12 cellular contexts compared by ENCODE assay signal in genomic region chr9:38424918-38425317, GRCh38. TPM values are rescaled to one million over a fixed set of nuclear protein-coding genes. Genes with fewer than 3 reads are reported as not detected.
A peak's percentile ranks its signal among the peaks of the same experiment; 100 is the strongest.
DNase-seq lines count a peak whose midpoint lies in the region; TF ChIP-seq lines count a peak whose summit lies in the region.
"Had no signal": no experiment of that assay in that cellular context is flagged by ENCODE, and none has a peak within 500 bp of the region (broad histone marks: within the 10 kb centered on the region; RNA-seq: fewer than 3 reads in every experiment).

No MANE protein-coding gene starts in this region.

- peaks cover 0 to 2% (median 0%) of the 10 kb centered on the region in 8 donors for H3K9me3 Mint-ChIP-seq in CD4-positive, alpha-beta memory T cell
- H3K9me3 Mint-ChIP-seq in nephron = no peaks in the 10 kb centered on the region

- in situ Hi-C loops in G401 (cut with HindIII; ENCODE audit: low sequenced_read_pairs) = no loop called here

- intact Hi-C loops in CD4-positive, alpha-beta memory T cell (cut with micrococcal nuclease) = no loop called here
- intact Hi-C loops in dorsolateral prefrontal cortex (cut with DNase I) = no loop called here

- peaks cover 0 to 15% (median 4%) of the 10 kb centered on the region in 4 donors for H3K4me1 Mint-ChIP-seq in CD4-positive, alpha-beta memory T cell
- peaks cover 18% of the 10 kb centered on the region for H3K4me1 Mint-ChIP-seq in nephron

- H3K4me3 Mint-ChIP-seq in CD4-positive, alpha-beta memory T cell = peak overlapping the region in 5 of 8 donors; percentile 2 to 67 (median 53)
- peak overlapping the region; percentile 71 to 80 (median 73) for H3K4me3 Mint-ChIP-seq in nephron

- H3K27me3 ChIP-seq in CD4-positive, alpha-beta memory T cell (ENCODE audit: insufficient read depth, low read length) = peaks cover 3% of the 10 kb centered on the region
- peaks cover 0 to 41% (median 8%) of the 10 kb centered on the region in 45 donors for H3K27me3 ChIP-seq in dorsolateral prefrontal cortex
- H3K27me3 ChIP-seq: thyroid gland had no signal

- no peaks in the 10 kb centered on the region for H3K36me3 ChIP-seq in CD4-positive, alpha-beta memory T cell (ENCODE audit: insufficient read depth, low read length)
- H3K36me3 ChIP-seq: thyroid gland had no signal

- no peak overlapping the region for H3K4me3 ChIP-seq in CD4-positive, alpha-beta memory T cell (ENCODE audit: low read length in 2 of 2)
- peak overlapping the region in 46 of 59 donors; percentile 29 to 71 (median 54) for H3K4me3 ChIP-seq in dorsolateral prefrontal cortex

- TF ChIP-seq CTCF in dorsolateral prefrontal cortex (IDR thresholded peaks at IDR 0.05 in 54 of 56, conservative IDR thresholded peaks at IDR 0.05 in 2 of 56; ENCODE audit: low read depth in 1 of 56, partially characterized antibody in 56 of 56) (no peak), nephron (IDR thresholded peaks at IDR 0.05; ENCODE audit: unreplicated experiment in 3 of 3) (no peak)

- no peak for DNase-seq in CD4-positive, alpha-beta memory T cell
- DNase-seq in G401 (ENCODE audit: low spot score) (peak; percentile 9), dorsolateral prefrontal cortex (no peak), hypothalamus (lab: John Stamatoyannopoulos, UW) (no peak), NCI-H1436 (lab: John Stamatoyannopoulos, UW) (no peak), DMS153 treated with DMSO at 0.1 percent for 48 hours (lab: John Stamatoyannopoulos, UW; ENCODE audit: unreplicated experiment) (no peak)
- DNase-seq in activated CD4-positive, CD25-positive, alpha-beta regulatory T cell treated with anti-CD3 and anti-CD28 coated beads, Interleukin-2, amount 50 U/mL, for 72 hours = no peak
- DNase-seq: stimulated activated CD4-positive, alpha-beta T cell treated with anti-CD3 and anti-CD28 coated beads, Interleukin-4, amount 100 ng/mL, for 4 hours had no signal

- H3K27me3 Mint-ChIP-seq in CD4-positive, alpha-beta memory T cell = peaks cover 31 to 33% of the 10 kb centered on the region in 2 donors
- peaks cover 63% of the 10 kb centered on the region for H3K27me3 Mint-ChIP-seq in nephron (ENCODE audit: low read depth)

- CTCF ChIA-PET in CD4-positive, alpha-beta memory T cell (lab: Charles Lee; ENCODE audit: partially characterized antibody) = no interaction called here

- peaks cover 5% of the 10 kb centered on the region for H3K4me1 ChIP-seq in CD4-positive, alpha-beta memory T cell (ENCODE audit: insufficient read depth, low read length)

- POLR2A ChIA-PET in CD4-positive, alpha-beta memory T cell (lab: Charles Lee; ENCODE audit: partially characterized antibody) = no interaction called here

- H3K27ac ChIP-seq in CD4-positive, alpha-beta memory T cell (ENCODE audit: low read depth, low read length) = no peak overlapping the region
- no peak overlapping the region for H3K27ac ChIP-seq in dorsolateral prefrontal cortex

- H3K36me3 Mint-ChIP-seq in CD4-positive, alpha-beta memory T cell = no peaks in the 10 kb centered on the region
- no peaks in the 10 kb centered on the region for H3K36me3 Mint-ChIP-seq in nephron (ENCODE audit: low read depth)

- H3K9me3 ChIP-seq in CD4-positive, alpha-beta memory T cell (ENCODE audit: control insufficient read depth in 1 of 2, low read length in 2 of 2) = no peaks in the 10 kb centered on the region
- H3K9me3 ChIP-seq: thyroid gland had no signal

- H3K27ac Mint-ChIP-seq in CD4-positive, alpha-beta memory T cell = no peak overlapping the region
- no peak overlapping the region for H3K27ac Mint-ChIP-seq in nephron

RNA-seq across cellular contexts. Expression of gene IGFBPL1, which starts 0.7 kb away (rescaled TPM):
- not detected for total RNA-seq in CD4-positive, alpha-beta memory T cell
- not detected for polyA plus RNA-seq in CD4-positive, alpha-beta memory T cell
- 1.3 TPM in 1 of 2 replicates, not detected in the other for total RNA-seq in G401 (2014; rRNA removed; shearing (Covaris generic))
- 1 to 10 TPM in 97 of 120 experiments, under 1 TPM in 21, not detected in 2; 0.45 to 4.4 (median 1.7) TPM for total RNA-seq in dorsolateral prefrontal cortex
- total RNA-seq: activated CD8-positive, alpha-beta memory T cell treated with anti-CD3 and anti-CD28 coated beads for 36 hours; bronchial epithelial cell had no signal

RNA-seq across cellular contexts. Expression of gene ALDH1B1, which starts 32.4 kb away (rescaled TPM):
- 1 to 10 TPM; 3.6 to 4.1 TPM for total RNA-seq in CD4-positive, alpha-beta memory T cell
- 10 to 100 TPM; 10.5 TPM for polyA plus RNA-seq in CD4-positive, alpha-beta memory T cell
- total RNA-seq in G401 (2014; rRNA removed; shearing (Covaris generic)) = 61.8 and 87.4 TPM in 2 replicates
- 10 to 100 TPM in 49 of 120 experiments, 1 to 10 TPM in 71; 5.5 to 19.4 (median 9.7) TPM for total RNA-seq in dorsolateral prefrontal cortex

Comparison
In these comparisons a context has a peak if more than half of its experiments do, and no peak if none do; other contexts are left out.
1. H3K4me3 ChIP-seq: peak in dorsolateral prefrontal cortex (46 of 59); none in CD4-positive, alpha-beta memory T cell (0 of 2).